9 cellular contexts compared by ENCODE assay signal in genomic region chr12:41819948-41820347, GRCh38.
"Had no signal": no experiment of that assay in that cellular context is flagged by ENCODE, and none has a peak within 500 bp of the region (broad histone marks: within the 10 kb centered on the region; RNA-seq: fewer than 3 reads in every experiment).

No MANE protein-coding gene starts in this region.

- H2AFZ ChIP-seq: GM23248 had no signal

- H3K4me1 Mint-ChIP-seq: IgD-negative memory B cell had no signal

- H3K36me3 Mint-ChIP-seq: IgD-negative memory B cell had no signal

- H3K9me3 ChIP-seq: HAP-1 had no signal

- H3K27me3 Mint-ChIP-seq: IgD-negative memory B cell had no signal

- H3K27ac Mint-ChIP-seq: HFFc6, IgD-negative memory B cell had no signal

- H3K4me3 Mint-ChIP-seq: HFFc6, IgD-negative memory B cell had no signal

- H3K27ac ChIP-seq: GM23248 had no signal

- DNase-seq: GM23248, GOT3, H7, HFFc6, KG1 had no signal

- H3K36me3 ChIP-seq: HAP-1 had no signal

- H3K4me1 ChIP-seq: HAP-1 had no signal

- H3K9ac ChIP-seq: GM23248 had no signal

- H3K4me3 ChIP-seq: GM23248, HAP-1 had no signal

- ATAC-seq: HCT116 had no signal

- H3K9me3 Mint-ChIP-seq: IgD-negative memory B cell had no signal

- FAIRE-seq: HTR-8/SVneo had no signal
